7 cellular contexts compared by ENCODE assay signal in genomic region chrX:123764967-123765871, GRCh38. TPM values are rescaled to one million over a fixed set of nuclear protein-coding genes. Genes with fewer than 3 reads are reported as not detected.
DNase-seq lines count a peak whose midpoint lies in the region; ATAC-seq, FAIRE-seq and TF ChIP-seq lines count a peak whose summit lies in the region.

No MANE protein-coding gene starts in this region.

- no peaks in the 10 kb centered on the region for H3K79me2 ChIP-seq in GM12878 (ENCODE audit: control insufficient read depth, insufficient read depth, low read length)

- no peaks in the 10 kb centered on the region for H4K20me1 ChIP-seq in GM12878 (ENCODE audit: control insufficient read depth, insufficient read depth)

- peak overlapping the region; percentile 44; the same call in 1 of the 2 replicates for H3K27ac ChIP-seq in GM12878 (ENCODE audit: control insufficient read depth, insufficient read depth)

- CTCF ChIA-PET in GM12878 (lab: Yijun Ruan, JAX): interaction anchor here (1.1 to 3.1 kb wide), 2 partner anchors 12 kb away, joined by 6 to 26 read pairs; no protein-coding TSS in a partner anchor

- in situ Hi-C loops in GM12878 (cut with MboI): no loop called here

- peak overlapping the region; percentile 51; the same call in 1 of the 2 replicates for H3K4me3 ChIP-seq in GM12878

- H3K9ac ChIP-seq in GM12878 (ENCODE audit: control insufficient read depth, insufficient read depth, low read length): peak overlapping the region; percentile 58

- WGBS in GM12878 (ENCODE audit: insufficient coverage, insufficient replicate concordance, low lambda C conversion rate, missing lambda C conversion rate): 22% methylated on average over 19 of the region's 38 CpGs

- TF ChIP-seq RAD21 in GM12878 (IDR thresholded peaks at IDR 0.05; ENCODE audit: insufficient read depth, low read depth, low read length): no peak

- POLR2A ChIA-PET in GM12878 (lab: Charles Lee): no interaction called here

- H3K4me2 ChIP-seq in GM12878 (ENCODE audit: control insufficient read depth, insufficient read depth): peak overlapping the region; percentile 64

- RAD21 ChIA-PET in GM12878 (lab: Charles Lee; ENCODE audit: unreplicated experiment): interaction anchor here (1.1 to 1.3 kb wide), 2 partner anchors 12 to 314 kb away, joined by 3 read pairs; no protein-coding TSS in a partner anchor

- DNase-seq in NCI-H2029 (lab: John Stamatoyannopoulos, UW): peak; percentile 82
- DNase-seq in T1000 (lab: John Stamatoyannopoulos, UW): peak; percentile 35
- no peak for DNase-seq in GM12878 (ENCODE audit: low read depth, low spot score)
- peak; percentile 48 for DNase-seq in iPS DF 19.7 (ENCODE audit: low read depth, low spot score)
- peak; percentile 87 for DNase-seq in sciatic nerve (ENCODE audit: low spot score)

- TF ChIP-seq CTCF in GM12878 (IDR thresholded peaks at IDR 0.05 in 2 of 3, conservative IDR thresholded peaks at IDR 0.05 in 1 of 3; ENCODE audit: control insufficient read depth in 2 of 3, extremely low read depth in 1 of 3, insufficient read depth in 1 of 3, low read depth in 3 of 3, low read length in 3 of 3): no peak

- FAIRE-seq in GM12878 (lab: Jason Lieb, UNC): peak; percentile 41

- ATAC-seq in GM18517 (IDR thresholded peaks at IDR 0.05; ENCODE audit: unreplicated experiment) (peak; percentile 72), HG03025 (IDR thresholded peaks at IDR 0.05; ENCODE audit: low FRiP score, unreplicated experiment) (peak; percentile 81), GM12878 (peak; percentile 97), sciatic nerve (peak; percentile 99)

- intact Hi-C loops in GM12878 (cut with micrococcal nuclease; ENCODE audit: unreplicated experiment) (no loop called here), sciatic nerve (cut with DNase I) (no loop called here)

- TF ChIP-seq EP300 in GM12878 (IDR thresholded peaks at IDR 0.05; ENCODE audit: borderline replicate concordance in 1 of 2, control insufficient read depth in 1 of 2, low read depth in 2 of 2, low read length in 2 of 2): no peak

- no TSS peak for BruUV-seq in GM12878 (replicated peaks; lab: Mats Ljungman, UMichigan)

- peak; percentile 52; the same call in 1 of the 2 replicates for TF ChIP-seq POLR2A in GM12878 (IDR thresholded peaks at IDR 0.05; ENCODE audit: low read depth, low read length)

- H3K36me3 ChIP-seq in GM12878 (ENCODE audit: control insufficient read depth in 2 of 2, insufficient read depth in 2 of 2, low read length in 1 of 2): no peaks in the 10 kb centered on the region

- no peaks in the 10 kb centered on the region for H3K4me1 ChIP-seq in GM12878 (ENCODE audit: control insufficient read depth, insufficient read depth, low read length)

- H2AFZ ChIP-seq in GM12878 (ENCODE audit: control insufficient read depth, low read depth, low read length): peak overlapping the region; percentile 81

- SMC1A ChIA-PET in GM12878 (lab: Charles Lee; ENCODE audit: uncharacterized antibody, unreplicated experiment): interaction anchor here (0.6 to 1.3 kb wide), 4 partner anchors 9 to 266 kb away, joined by 3 to 4 read pairs (median 3); no protein-coding TSS in a partner anchor

- H3K9me3 ChIP-seq in GM12878 (replicated peaks; ENCODE audit: control insufficient read depth, insufficient read depth, low read length): no peaks in the 10 kb centered on the region

- no peaks in the 10 kb centered on the region for H3K27me3 ChIP-seq in GM12878 (replicated peaks in 1 of 2; ENCODE audit: control insufficient read depth in 2 of 2, insufficient read depth in 2 of 2, low read length in 1 of 2)

TF ChIP-seq in GM12878, 131 proteins besides CTCF, POLR2A, EP300 and RAD21 (continues in another document):
- TF ChIP-seq ZZZ3 (IDR thresholded peaks at IDR 0.05; ENCODE audit: control insufficient read depth, insufficient read length, low read depth) (no peak), YY1 (IDR thresholded peaks at IDR 0.05; ENCODE audit: low read depth, low read length) (0 out of 2 replicates have a peak, but pooled peaks have one; percentile 26), CHD2 (IDR thresholded peaks at IDR 0.05; ENCODE audit: borderline replicate concordance, low read depth, low read length) (no peak), ZNF24 (IDR thresholded peaks at IDR 0.05) (no peak), IKZF2 (IDR thresholded peaks at IDR 0.05) (peak; percentile 19 to 54; a peak in 1 of 4 replicates), IKZF1 (conservative IDR thresholded peaks at IDR 0.05) (peak; percentile 61; the same call in 1 of the 2 replicates), SMAD1 (IDR thresholded peaks at IDR 0.05; ENCODE audit: low read depth, partially characterized antibody) (no peak), CREB1 (IDR thresholded peaks at IDR 0.05; ENCODE audit: low read depth) (peak; percentile 26; the same call in 1 of the 2 replicates), POLR2AphosphoS5 (IDR thresholded peaks at IDR 0.05; ENCODE audit: low read length) (no peak), EED (IDR thresholded peaks at IDR 0.05; ENCODE audit: low read depth) (0 out of 2 replicates have a peak, but pooled peaks have one; percentile 16), SUZ12 (IDR thresholded peaks at IDR 0.05; ENCODE audit: unreplicated experiment) (no peak), GABPA (IDR thresholded peaks at IDR 0.05; ENCODE audit: low read depth) (0 out of 2 replicates have a peak, but pooled peaks have one; percentile 51), MYC (IDR thresholded peaks at IDR 0.05; ENCODE audit: insufficient read depth, insufficient read length, insufficient replicate concordance, low read length, severe bottlenecking) (no peak), ZNF217 (IDR thresholded peaks at IDR 0.05) (no peak)
- TF ChIP-seq, protein P1, sequence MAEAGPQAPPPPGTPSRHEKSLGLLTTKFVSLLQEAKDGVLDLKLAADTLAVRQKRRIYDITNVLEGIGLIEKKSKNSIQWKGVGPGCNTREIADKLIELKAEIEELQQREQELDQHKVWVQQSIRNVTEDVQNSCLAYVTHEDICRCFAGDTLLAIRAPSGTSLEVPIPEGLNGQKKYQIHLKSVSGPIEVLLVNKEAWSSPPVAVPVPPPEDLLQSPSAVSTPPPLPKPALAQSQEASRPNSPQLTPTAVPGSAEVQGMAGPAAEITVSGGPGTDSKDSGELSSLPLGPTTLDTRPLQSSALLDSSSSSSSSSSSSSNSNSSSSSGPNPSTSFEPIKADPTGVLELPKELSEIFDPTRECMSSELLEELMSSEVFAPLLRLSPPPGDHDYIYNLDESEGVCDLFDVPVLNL (IDR thresholded peaks at IDR 0.05; ENCODE audit: low read depth, low read length): no peak
- TF ChIP-seq, protein P2, sequence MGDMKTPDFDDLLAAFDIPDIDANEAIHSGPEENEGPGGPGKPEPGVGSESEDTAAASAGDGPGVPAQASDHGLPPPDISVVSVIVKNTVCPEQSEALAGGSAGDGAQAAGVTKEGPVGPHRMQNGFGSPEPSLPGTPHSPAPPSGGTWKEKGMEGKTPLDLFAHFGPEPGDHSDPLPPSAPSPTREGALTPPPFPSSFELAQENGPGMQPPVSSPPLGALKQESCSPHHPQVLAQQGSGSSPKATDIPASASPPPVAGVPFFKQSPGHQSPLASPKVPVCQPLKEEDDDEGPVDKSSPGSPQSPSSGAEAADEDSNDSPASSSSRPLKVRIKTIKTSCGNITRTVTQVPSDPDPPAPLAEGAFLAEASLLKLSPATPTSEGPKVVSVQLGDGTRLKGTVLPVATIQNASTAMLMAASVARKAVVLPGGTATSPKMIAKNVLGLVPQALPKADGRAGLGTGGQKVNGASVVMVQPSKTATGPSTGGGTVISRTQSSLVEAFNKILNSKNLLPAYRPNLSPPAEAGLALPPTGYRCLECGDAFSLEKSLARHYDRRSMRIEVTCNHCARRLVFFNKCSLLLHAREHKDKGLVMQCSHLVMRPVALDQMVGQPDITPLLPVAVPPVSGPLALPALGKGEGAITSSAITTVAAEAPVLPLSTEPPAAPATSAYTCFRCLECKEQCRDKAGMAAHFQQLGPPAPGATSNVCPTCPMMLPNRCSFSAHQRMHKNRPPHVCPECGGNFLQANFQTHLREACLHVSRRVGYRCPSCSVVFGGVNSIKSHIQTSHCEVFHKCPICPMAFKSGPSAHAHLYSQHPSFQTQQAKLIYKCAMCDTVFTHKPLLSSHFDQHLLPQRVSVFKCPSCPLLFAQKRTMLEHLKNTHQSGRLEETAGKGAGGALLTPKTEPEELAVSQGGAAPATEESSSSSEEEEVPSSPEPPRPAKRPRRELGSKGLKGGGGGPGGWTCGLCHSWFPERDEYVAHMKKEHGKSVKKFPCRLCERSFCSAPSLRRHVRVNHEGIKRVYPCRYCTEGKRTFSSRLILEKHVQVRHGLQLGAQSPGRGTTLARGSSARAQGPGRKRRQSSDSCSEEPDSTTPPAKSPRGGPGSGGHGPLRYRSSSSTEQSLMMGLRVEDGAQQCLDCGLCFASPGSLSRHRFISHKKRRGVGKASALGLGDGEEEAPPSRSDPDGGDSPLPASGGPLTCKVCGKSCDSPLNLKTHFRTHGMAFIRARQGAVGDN (IDR thresholded peaks at IDR 0.05): no peak

RNA-seq across cellular contexts. Expression of gene THOC2, which starts 32.4 kb away (rescaled TPM):
- 552 and 556 TPM in 2 replicates for total RNA-seq in GM12878 (2013; cell fraction: nucleolus; rRNA removed)
- total RNA-seq in GM12878 (2014; rRNA removed) (64.8 and 85.6 TPM in 2 replicates), GM12878 (2014; rRNA removed; fragmentation: Illumina TruSeq; extraction: Trizol) (107 and 114 TPM in 2 replicates), GM12878 (2021) (69.3 and 69.9 TPM in 2 replicates), sciatic nerve (95.1 TPM)
- 39.9 TPM for polyA plus RNA-seq in GM12878 (2011; ENCODE audit: low read depth)
- polyA plus RNA-seq in GM12878 (2011; rRNA removed) (136 and 209 TPM in 2 replicates), GM12878 (2014; fragmentation: Illumina TruSeq; extraction: Trizol) (97.0 and 115 TPM in 2 replicates), GM12878 (2014; fragmentation: Nextera tagmentation; extraction: Ambion mirVana) (100 to 1,000 TPM in 1 of 2 experiments, 10 to 100 TPM in 1; 65.9 to 100 TPM), GM12878 (2014; rRNA removed) (57.0 and 71.3 TPM in 2 replicates), GM12878 (2016; fragmentation: Nextera tagmentation; extraction: Ambion mirVana) (10 to 100 TPM; 74.6 to 75.7 TPM)
- 31.2 and 32.3 TPM in 2 replicates for polyA plus RNA-seq in GM12878 (2011; cell fraction: cytosol; rRNA removed)
- 189 and 222 TPM in 2 replicates for polyA plus RNA-seq in GM12878 (2011; cell fraction: nucleus; rRNA removed)
- 50.7 and 64.0 TPM in 2 replicates for polyA plus RNA-seq in GM12878 (2012)
- polyA minus RNA-seq in GM12878 (2011; rRNA and poly(A)+ RNA removed): 78.8 and 88.8 TPM in 2 replicates
- polyA minus RNA-seq in GM12878 (2011; cell fraction: cytosol; rRNA and poly(A)+ RNA removed): 21.8 and 27.4 TPM in 2 replicates
- polyA minus RNA-seq in GM12878 (2011; cell fraction: nucleus; rRNA and poly(A)+ RNA removed): 129 and 143 TPM in 2 replicates
